In genomic region chr7:80719261-80719660, GRCh38 we compare ENCODE assay signal across 19 cellular contexts.
DNase-seq lines count a peak whose midpoint lies in the region; FAIRE-seq lines count a peak whose summit lies in the region.
"Had no signal": no experiment of that assay in that cellular context is flagged by ENCODE, and none has a peak within 500 bp of the region (broad histone marks: within the 10 kb centered on the region; RNA-seq: fewer than 3 reads in every experiment).

No MANE protein-coding gene starts in this region.

- H3K9me3 ChIP-seq in effector memory CD4-positive, alpha-beta T cell (ENCODE audit: control insufficient read depth, low read length), result no peaks in the 10 kb centered on the region
- H3K9me3 ChIP-seq: BLaER1 treated with 17β-estradiol and CSF1 and Interleukin-3, amounts not matched to agents 10 nM and 100 nM; upper lobe of left lung had no signal

- FAIRE-seq in urothelium cell line (lab: Jason Lieb, UNC), result peak; percentile 81

- H3K36me3 ChIP-seq in effector memory CD4-positive, alpha-beta T cell (ENCODE audit: control insufficient read depth, insufficient read depth, low read length), result no peaks in the 10 kb centered on the region
- H3K36me3 ChIP-seq: BLaER1 treated with 17β-estradiol and CSF1 and Interleukin-3, amounts not matched to agents 10 nM and 100 nM; upper lobe of left lung had no signal

- no peaks in the 10 kb centered on the region for H3K4me1 ChIP-seq in effector memory CD4-positive, alpha-beta T cell (ENCODE audit: control insufficient read depth, insufficient read depth, low read length, poor library complexity, severe bottlenecking)
- H3K4me1 ChIP-seq: parathyroid adenoma had no signal

- H3K27me3 ChIP-seq in effector memory CD4-positive, alpha-beta T cell (replicated peaks; ENCODE audit: control insufficient read depth, insufficient read depth, low read length, poor library complexity, severe bottlenecking), result no peaks in the 10 kb centered on the region
- H3K27me3 ChIP-seq: BLaER1 treated with 17β-estradiol and CSF1 and Interleukin-3, amounts not matched to agents 10 nM and 100 nM; upper lobe of left lung had no signal

- no peak overlapping the region for H3K4me3 ChIP-seq in effector memory CD4-positive, alpha-beta T cell (ENCODE audit: insufficient read depth, low read depth, low read length, poor library complexity, severe bottlenecking)
- H3K4me3 ChIP-seq: BLaER1 treated with 17β-estradiol and CSF1 and Interleukin-3, amounts not matched to agents 10 nM and 100 nM; upper lobe of left lung had no signal

- H3K27ac ChIP-seq in effector memory CD4-positive, alpha-beta T cell (ENCODE audit: insufficient read depth, low read length, poor library complexity, severe bottlenecking), result no peak overlapping the region
- H3K27ac ChIP-seq: parathyroid adenoma, upper lobe of left lung had no signal

- DNase-seq in HCEC 1CT (peak; percentile 88), amniotic epithelial cell (ENCODE audit: low read depth) (peak; percentile 92), fibroblast of peridontal ligament (ENCODE audit: extremely low read depth) (peak; percentile 47), urothelium cell line (ENCODE audit: low spot score) (no peak), DMS79 (lab: John Stamatoyannopoulos, UW) (no peak), NCI-H2196 (lab: John Stamatoyannopoulos, UW; ENCODE audit: unreplicated experiment) (no peak)
- no peak for DNase-seq in effector memory CD4-positive, alpha-beta T cell
- DNase-seq: activated CD4-positive, alpha-beta T cell treated with anti-CD3 and anti-CD28 coated beads for 4 hours; activated naive CD8-positive, alpha-beta T cell treated with anti-CD3 and anti-CD28 coated beads, Interleukin-2, amount 50 U/mL, for 24 hours; effector CD4-positive, alpha-beta T cell; naive thymus-derived CD8-positive, alpha-beta T cell; NCI-H1694 treated with DMSO at 0.1 percent for 48 hours; NCI-H446 treated with DMSO at 0.1 percent for 48 hours; NK-92 treated with Interleukin-12 subunit alpha and Interleukin-12 subunit beta, amount 100 ng/mL, for 24 hours; RPMI8226; stimulated activated CD4-positive, alpha-beta T cell treated with anti-CD3 and anti-CD28 coated beads, Interleukin-2, amount 100 ng/mL, for 24 hours; upper lobe of left lung had no signal

Comparison
In these comparisons a context has a peak if more than half of its experiments do, and no peak if none do; other contexts are left out.
1. DNase-seq: peak in HCEC 1CT (single experiment), amniotic epithelial cell (single experiment) and fibroblast of peridontal ligament (single experiment); none in urothelium cell line (single experiment), DMS79 (single experiment), effector memory CD4-positive, alpha-beta T cell (0 of 3) and NCI-H2196 (single experiment).